ENCODE assay signal across 8 cellular contexts in genomic region chr13:46211521-46212351, GRCh38. TPM values are rescaled to one million over a fixed set of nuclear protein-coding genes. Genes with fewer than 3 reads are reported as not detected.
A peak's percentile ranks its signal among the peaks of the same experiment; 100 is the strongest.
DNase-seq lines count a peak whose midpoint lies in the region; ATAC-seq and TF ChIP-seq lines count a peak whose summit lies in the region.

A gene with protein sequence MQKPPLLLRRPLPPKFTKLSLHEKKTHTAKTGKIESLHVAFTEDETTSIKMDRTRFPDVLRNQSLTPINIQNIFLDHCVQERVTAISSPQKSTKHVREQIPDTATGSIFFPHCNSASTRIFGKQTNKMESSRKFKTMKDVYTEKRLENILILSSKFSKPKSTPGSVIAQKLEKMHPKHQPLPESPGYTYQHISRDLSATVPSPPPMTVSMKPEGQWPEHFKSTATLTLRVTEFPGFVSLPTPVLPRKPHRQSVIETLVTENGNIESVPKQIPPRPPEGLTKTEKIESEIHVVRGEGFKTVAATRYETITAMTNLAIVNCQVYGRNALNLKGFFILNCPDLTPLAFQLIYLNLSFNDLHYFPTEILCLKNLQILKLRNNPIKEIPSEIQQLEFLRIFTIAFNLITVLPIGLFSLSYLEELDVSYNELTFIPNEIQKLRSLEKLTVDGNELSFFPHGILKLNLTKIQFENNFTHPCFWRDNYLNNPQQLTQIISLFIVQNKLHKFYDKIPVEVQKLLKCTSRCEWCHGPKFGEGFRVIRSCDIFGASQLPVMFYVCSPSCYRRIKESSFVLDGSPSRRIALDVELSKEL (plus strand): TSS chr13:46211928. CDS start chr13:46213035, 1,107 bp downstream.

- ATAC-seq in GM19043 (IDR thresholded peaks at IDR 0.05; ENCODE audit: low read depth, unreplicated experiment) (peak; percentile 96), HG03280 (IDR thresholded peaks at IDR 0.05; ENCODE audit: unreplicated experiment) (peak; percentile 98)

- peak within 1 kb of the TSS; percentile 7 to 85 (median 36); a peak in 16 of 22 replicates for H3K4me2 ChIP-seq in BLaER1 treated with 17β-estradiol and CSF1 and Interleukin-3, amounts not matched to agents 10 nM and 100 nM

- intact Hi-C loops in esophagus muscularis mucosa (cut with DNase I) = no loop called here

- TF ChIP-seq CTCF in esophagus muscularis mucosa (IDR thresholded peaks at IDR 0.05) = no peak

- no peak for TF ChIP-seq EP300 in esophagus muscularis mucosa (IDR thresholded peaks at IDR 0.05)

- H3K9me3 ChIP-seq in BLaER1 treated with 17β-estradiol and CSF1 and Interleukin-3, amounts not matched to agents 10 nM and 100 nM (replicated peaks in 1 of 11) = peaks cover 9 to 22% (median 12%) of the 10 kb centered on the region in 11 experiments
- H3K9me3 ChIP-seq in esophagus muscularis mucosa (no peaks in the 10 kb centered on the region), muscle layer of duodenum (ENCODE audit: control insufficient read depth in 1 of 2, low read length in 2 of 2) (peaks cover 0 to 3% of the 10 kb centered on the region in 2 donors)

- no peak within 1 kb of the TSS for H3K27ac ChIP-seq in BLaER1 treated with 17β-estradiol and CSF1 and Interleukin-3, amounts not matched to agents 10 nM and 100 nM
- H3K27ac ChIP-seq in esophagus muscularis mucosa (replicated peaks in 1 of 4) (no peak within 1 kb of the TSS), muscle layer of duodenum (ENCODE audit: low read length) (no peak within 1 kb of the TSS)

- H3K27me3 ChIP-seq in BLaER1 treated with 17β-estradiol and CSF1 and Interleukin-3, amounts not matched to agents 10 nM and 100 nM = peaks cover 41 to 55% (median 47%) of the 10 kb centered on the region in 11 experiments
- H3K27me3 ChIP-seq in esophagus muscularis mucosa (no peaks in the 10 kb centered on the region), muscle layer of duodenum (ENCODE audit: low read depth, low read length) (no peaks in the 10 kb centered on the region)

- H4K20me1 ChIP-seq in BLaER1 treated with 17β-estradiol and CSF1 and Interleukin-3, amounts not matched to agents 10 nM and 100 nM = no peaks in the 10 kb centered on the region; a peak in 1 of 22 replicates

- WGBS in esophagus muscularis mucosa = 6% methylated on average over 32 of the region's 53 CpGs

- H3K4me1 ChIP-seq in BLaER1 treated with 17β-estradiol and CSF1 and Interleukin-3, amounts not matched to agents 10 nM and 100 nM = peaks cover 0 to 12% (median 6%) of the 10 kb centered on the region in 10 experiments; a peak in 10 of 20 replicates
- H3K4me1 ChIP-seq in esophagus muscularis mucosa (peaks cover 4 to 18% (median 16%) of the 10 kb centered on the region in 4 donors), muscle layer of duodenum (ENCODE audit: control insufficient read depth in 1 of 2, insufficient read depth in 2 of 2, low read length in 2 of 2) (peaks cover 4 to 7% of the 10 kb centered on the region in 2 donors)

- H3K4me3 ChIP-seq in BLaER1 treated with 17β-estradiol and CSF1 and Interleukin-3, amounts not matched to agents 10 nM and 100 nM = peak within 1 kb of the TSS in 8 of 10 experiments; percentile 12 to 59 (median 36); a peak in 13 of 20 replicates
- H3K4me3 ChIP-seq in esophagus muscularis mucosa (peak within 1 kb of the TSS; percentile 49 to 66 (median 55)), muscle layer of duodenum (ENCODE audit: low read depth in 1 of 2, low read length in 2 of 2) (peak within 1 kb of the TSS; percentile 75 to 82)

- DNase-seq in NOMO-1 treated with dmso at 0.1 percent for 144 hours (lab: John Stamatoyannopoulos, UW; ENCODE audit: unreplicated experiment) (peak; percentile 71), activated T-cell treated with anti-CD3 and anti-CD28 coated beads for 4 hours (peak; percentile 76), esophagus muscularis mucosa (ENCODE audit: extremely low spot score) (no peak)
- DNase-seq in stimulated activated CD8-positive, alpha-beta memory T cell treated with anti-CD3 and anti-CD28 coated beads, Interleukin-7, amount 100 ng/mL, for 4 hours (ENCODE audit: low read depth in 2 of 2) = peak; percentile 68 to 83

- H3K9ac ChIP-seq in BLaER1 treated with 17β-estradiol and CSF1 and Interleukin-3, amounts not matched to agents 10 nM and 100 nM = peak within 1 kb of the TSS in 1 of 11 experiments; percentile 6; a peak in 1 of 22 replicates

- H3K36me3 ChIP-seq in BLaER1 treated with 17β-estradiol and CSF1 and Interleukin-3, amounts not matched to agents 10 nM and 100 nM = peaks cover 0 to 4% (median 0%) of the 10 kb centered on the region in 11 experiments; a peak in 1 of 22 replicates
- H3K36me3 ChIP-seq in esophagus muscularis mucosa = no peaks in the 10 kb centered on the region
- H3K36me3 ChIP-seq in muscle layer of duodenum (ENCODE audit: control insufficient read depth in 1 of 2, insufficient read depth in 2 of 2, low read length in 2 of 2) = no peaks in the 10 kb centered on the region

- no peak for TF ChIP-seq POLR2A in esophagus muscularis mucosa (IDR thresholded peaks at IDR 0.05; ENCODE audit: low read depth)

RNA-seq across cellular contexts. Expression of the gene that starts here (rescaled TPM):
- under 1 TPM in 1 of 4 donors, not detected in 3; 0.19 TPM for total RNA-seq in esophagus muscularis mucosa
